ENCODE assay signal across 20 cellular contexts in the genomic region with DNA sequence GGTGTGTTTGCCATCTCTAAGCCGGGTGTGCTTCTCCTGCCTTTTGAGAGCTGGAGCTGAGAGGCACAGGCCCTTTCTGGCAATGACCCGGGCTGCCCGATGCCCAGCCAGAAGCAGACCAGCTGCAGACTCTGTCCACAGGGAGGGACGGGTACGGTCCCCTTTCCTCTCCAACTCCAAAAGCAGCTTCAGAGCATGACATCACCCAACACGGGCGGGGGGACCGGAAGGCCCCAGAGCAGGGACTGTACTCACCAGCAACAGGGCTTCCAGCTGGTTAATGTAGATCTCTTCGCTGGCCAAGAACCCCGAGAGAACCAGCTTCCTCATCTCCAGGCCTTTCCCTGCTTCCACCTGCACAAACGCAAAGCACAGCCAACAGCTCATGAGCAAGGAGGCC.
DNase-seq lines count a peak whose midpoint lies in the region; ATAC-seq and TF ChIP-seq lines count a peak whose summit lies in the region.
"Had no signal": no experiment of that assay in that cellular context is flagged by ENCODE, and none has a peak within 500 bp of the region (broad histone marks: within the 10 kb centered on the region; RNA-seq: fewer than 3 reads in every experiment).

No MANE protein-coding gene starts in this region.

- peaks cover 2% of the 10 kb centered on the region; the same call in 1 of the 2 replicates for H3K4me1 ChIP-seq in IMR-90 (ENCODE audit: control insufficient read depth, insufficient read depth, low read length)
- H3K4me1 ChIP-seq in heart right ventricle: peaks cover 23 to 92% (median 52%) of the 10 kb centered on the region in 9 donors
- peaks cover 54% of the 10 kb centered on the region in 2 experiments for H3K4me1 ChIP-seq in neutrophil (ENCODE audit: control insufficient read depth in 1 of 2, insufficient read depth in 1 of 2, low read depth in 1 of 2, low read length in 1 of 2)
- H3K4me1 ChIP-seq: A549 had no signal

- no peak overlapping the region for H4K91ac ChIP-seq in IMR-90 (ENCODE audit: insufficient read depth, low read depth, low read length)

- 100% methylated on average over 1 of the region's 11 CpGs; no CpG with 5 or more reads in 1 of the 2 experiments for WGBS in IMR-90 (ENCODE audit: extremely low coverage in 2 of 2, insufficient read length in 1 of 2), 2 experiments
- WGBS in heart right ventricle, 2 donors: 31 to 42% methylated on average over 8 to 11 of the region's 11 CpGs

- H2BK5ac ChIP-seq in IMR-90 (ENCODE audit: low read depth, low read length, poor library complexity, severe bottlenecking): no peak overlapping the region

- no TSS peak for BruUV-seq in IMR-90 (replicated peaks; lab: Mats Ljungman, UMichigan)

- H3K23ac ChIP-seq in IMR-90 (ENCODE audit: low read depth, low read length): no peak overlapping the region

- dilution Hi-C loops in IMR-90 (cut with HindIII; ENCODE audit: low sequenced_read_pairs, unreplicated experiment): no loop called here

- TF ChIP-seq CTCF in IMR-90 (conservative IDR thresholded peaks at IDR 0.05; ENCODE audit: low read depth, low read length) (no peak), RWPE1 (conservative IDR thresholded peaks at IDR 0.05; ENCODE audit: low read depth) (no peak), heart right ventricle (IDR thresholded peaks at IDR 0.05) (no peak), neutrophil (IDR thresholded peaks at IDR 0.05) (no peak), brain microvascular endothelial cell (IDR thresholded peaks at IDR 0.05; ENCODE audit: low read depth, low read length, missing control alignments) (no peak)

- H2AFZ ChIP-seq in IMR-90 (replicated peaks; ENCODE audit: low read length, poor library complexity): no peak overlapping the region

- TF ChIP-seq POLR2A in IMR-90 (IDR thresholded peaks at IDR 0.05; ENCODE audit: low read depth, low read length): no peak

- CTCF ChIA-PET in IMR-90 (lab: Yijun Ruan, JAX) (interaction anchor here (0.6 kb wide), 1 partner anchor 102 kb away, joined by 5 read pairs; no protein-coding TSS in a partner anchor), RWPE1 (lab: Yijun Ruan, JAX) (interaction anchor here (0.6 kb wide), 1 partner anchor 21 kb away, joined by 3 read pairs; no protein-coding TSS in a partner anchor)

- no peak overlapping the region for H2AK5ac ChIP-seq in IMR-90 (ENCODE audit: low read depth, low read length)

- H3K4me3 ChIP-seq in IMR-90 (ENCODE audit: insufficient read depth, low read depth, low read length): no peak overlapping the region
- no peak overlapping the region for H3K4me3 ChIP-seq in heart right ventricle
- H3K4me3 ChIP-seq in neutrophil (ENCODE audit: low read depth in 1 of 2, low read length in 1 of 2): no peak overlapping the region
- no peak overlapping the region for H3K4me3 ChIP-seq in brain microvascular endothelial cell (ENCODE audit: low read depth, low read length)
- H3K4me3 ChIP-seq: A549 had no signal

- peak overlapping the region; percentile 57 for H2AK9ac ChIP-seq in IMR-90 (replicated peaks; ENCODE audit: low read depth, low read length, poor library complexity)

- no peak overlapping the region for H4K8ac ChIP-seq in IMR-90 (ENCODE audit: low read depth in 2 of 2, low read length in 2 of 2)

- intact Hi-C loops in IMR-90 (cut with micrococcal nuclease): no loop called here
- intact Hi-C loops in heart right ventricle (cut with DNase I): no loop called here

- no peak overlapping the region for H2BK120ac ChIP-seq in IMR-90 (ENCODE audit: low read depth, low read length)

- no peak overlapping the region for H3K4ac ChIP-seq in IMR-90 (ENCODE audit: low read depth, low read length)

- no peak for TF ChIP-seq RAD21 in IMR-90 (IDR thresholded peaks at IDR 0.05; ENCODE audit: low read length)

- H3K27ac ChIP-seq in IMR-90 (ENCODE audit: insufficient read depth, low read length): no peak overlapping the region
- peak overlapping the region; percentile 30; the same call in 1 of the 2 replicates for H3K27ac ChIP-seq in RWPE1
- peak overlapping the region in 8 of 10 donors; percentile 48 to 77 (median 64) for H3K27ac ChIP-seq in heart right ventricle
- peak overlapping the region; percentile 35 for H3K27ac ChIP-seq in neutrophil
- no peak overlapping the region for H3K27ac ChIP-seq in brain microvascular endothelial cell
- H3K27ac ChIP-seq: A549 had no signal

- peaks cover 8% of the 10 kb centered on the region for H3K9me1 ChIP-seq in IMR-90 (ENCODE audit: insufficient read depth, low read length)

- H3K9ac ChIP-seq in IMR-90 (ENCODE audit: low read depth, low read length): no peak overlapping the region

- DNase-seq in IMR-90 (no peak), RWPE1 (ENCODE audit: low spot score) (no peak), heart right ventricle (peak in 1 of 2 donors; percentile 52), NCI-H2196 (lab: John Stamatoyannopoulos, UW; ENCODE audit: unreplicated experiment) (no peak), brain microvascular endothelial cell (no peak), inferior parietal cortex (ENCODE audit: extremely low spot score) (no peak)
- DNase-seq: DMS53, EL, GF-D8, GOT3, HCEC 1CT, Kasumi-1, NCI-H1436, NCI-H2029, NCI-H345, NCI-H526, PC-3 had no signal

- peaks cover 23% of the 10 kb centered on the region for H4K20me1 ChIP-seq in IMR-90 (ENCODE audit: insufficient read depth, low read length)

- POLR2A ChIA-PET in IMR-90 (lab: Charles Lee; ENCODE audit: unreplicated experiment) (no interaction called here), RWPE1 (lab: Yijun Ruan, JAX; ENCODE audit: low non-redundant PET) (interaction anchor here (0.6 kb wide), 1 partner anchor 27 kb away, joined by 3 read pairs; no protein-coding TSS in a partner anchor)

- no peak overlapping the region for H3K14ac ChIP-seq in IMR-90 (replicated peaks; ENCODE audit: low read depth, low read length)

- H3K18ac ChIP-seq in IMR-90 (ENCODE audit: low read depth, low read length): no peak overlapping the region

- ATAC-seq in IMR-90 (ENCODE audit: low read depth) (no peak), heart right ventricle (peak; percentile 2 to 73 (median 43)), SK-N-SH treated with all-trans-retinoic acid at 6 μM for 48 hours (no peak)
- ATAC-seq: PC-3 had no signal

- H3K27me3 ChIP-seq in IMR-90 (ENCODE audit: control insufficient read depth, insufficient read depth, low read length) (no peaks in the 10 kb centered on the region), heart right ventricle (no peaks in the 10 kb centered on the region), neutrophil (no peaks in the 10 kb centered on the region), brain microvascular endothelial cell (replicated peaks) (no peaks in the 10 kb centered on the region)

- H4K5ac ChIP-seq in IMR-90 (ENCODE audit: low read depth, low read length): no peak overlapping the region

- H3K9me3 ChIP-seq in IMR-90 (ENCODE audit: control insufficient read depth, insufficient read depth, low read length) (no peaks in the 10 kb centered on the region), heart right ventricle (no peaks in the 10 kb centered on the region), neutrophil (no peaks in the 10 kb centered on the region)
- H3K9me3 ChIP-seq: A549 had no signal

- no peak overlapping the region for H2BK15ac ChIP-seq in IMR-90 (ENCODE audit: low read depth, low read length)

- no peak overlapping the region for H2BK20ac ChIP-seq in IMR-90 (ENCODE audit: low read depth, low read length)

- H3K36me3 ChIP-seq in IMR-90 (ENCODE audit: control insufficient read depth, insufficient read depth, low read length) (peaks cover 32% of the 10 kb centered on the region), heart right ventricle (peaks cover 0 to 56% (median 0%) of the 10 kb centered on the region in 9 donors), neutrophil (peaks cover 35% of the 10 kb centered on the region), brain microvascular endothelial cell (replicated peaks) (peaks cover 9% of the 10 kb centered on the region)

- H3K56ac ChIP-seq in IMR-90 (ENCODE audit: extremely low read depth, insufficient read depth, low read length): no peak overlapping the region

- in situ Hi-C loops in IMR-90 (cut with MboI; ENCODE audit: low sequenced_read_pairs): no loop called here
- in situ Hi-C loops in brain microvascular endothelial cell (cut with HindIII; ENCODE audit: low pct_ligation_motif_present, low sequenced_read_pairs): no loop called here

- H3K4me2 ChIP-seq in IMR-90 (ENCODE audit: low read depth, low read length): no peak overlapping the region
- H3K4me2 ChIP-seq: A549 had no signal

- H3K79me1 ChIP-seq in IMR-90 (ENCODE audit: low read depth in 1 of 2, low read length in 2 of 2): peaks cover 3 to 57% of the 10 kb centered on the region in 2 experiments

TF ChIP-seq in IMR-90, 13 proteins besides CTCF, POLR2A, EP300 and RAD21:
- no peak for TF ChIP-seq RCOR1 (IDR thresholded peaks at IDR 0.05; ENCODE audit: insufficient replicate concordance, low read length)
- TF ChIP-seq CEBPB (IDR thresholded peaks at IDR 0.05; ENCODE audit: low read depth, low read length): no peak
- TF ChIP-seq CHD1 (IDR thresholded peaks at IDR 0.05; ENCODE audit: low read depth, low read length): no peak
- TF ChIP-seq MAZ (IDR thresholded peaks at IDR 0.05; ENCODE audit: borderline replicate concordance, low read depth, low read length): no peak
- TF ChIP-seq NFE2L2 (IDR thresholded peaks at IDR 0.05; ENCODE audit: low read depth, low read length): no peak
- no peak for TF ChIP-seq BHLHE40 (IDR thresholded peaks at IDR 0.05; ENCODE audit: low read depth, low read length)

TF ChIP-seq in SK-N-SH treated with all-trans-retinoic acid at 6 μM for 48 hours, 23 proteins besides CTCF, POLR2A, EP300 and RAD21 (continues in another document):
- TF ChIP-seq TOX (CRISPR knock-in tag; IDR thresholded peaks at IDR 0.05; ENCODE audit: borderline replicate concordance): no peak
- TF ChIP-seq, protein P1, sequence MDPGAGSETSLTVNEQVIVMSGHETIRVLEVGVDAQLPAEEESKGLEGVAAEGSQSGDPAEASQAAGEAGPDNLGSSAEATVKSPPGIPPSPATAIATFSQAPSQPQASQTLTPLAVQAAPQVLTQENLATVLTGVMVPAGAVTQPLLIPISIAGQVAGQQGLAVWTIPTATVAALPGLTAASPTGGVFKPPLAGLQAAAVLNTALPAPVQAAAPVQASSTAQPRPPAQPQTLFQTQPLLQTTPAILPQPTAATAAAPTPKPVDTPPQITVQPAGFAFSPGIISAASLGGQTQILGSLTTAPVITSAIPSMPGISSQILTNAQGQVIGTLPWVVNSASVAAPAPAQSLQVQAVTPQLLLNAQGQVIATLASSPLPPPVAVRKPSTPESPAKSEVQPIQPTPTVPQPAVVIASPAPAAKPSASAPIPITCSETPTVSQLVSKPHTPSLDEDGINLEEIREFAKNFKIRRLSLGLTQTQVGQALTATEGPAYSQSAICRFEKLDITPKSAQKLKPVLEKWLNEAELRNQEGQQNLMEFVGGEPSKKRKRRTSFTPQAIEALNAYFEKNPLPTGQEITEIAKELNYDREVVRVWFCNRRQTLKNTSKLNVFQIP (CRISPR knock-in tag; IDR thresholded peaks at IDR 0.05; ENCODE audit: borderline replicate concordance, low read depth): no peak
- TF ChIP-seq CSDC2 (CRISPR knock-in tag; IDR thresholded peaks at IDR 0.05): no peak
- TF ChIP-seq ZNF70 (CRISPR knock-in tag; IDR thresholded peaks at IDR 0.05): no peak

Comparison
In these comparisons a context has a peak if more than half of its experiments do, and no peak if none do; other contexts are left out.
1. ATAC-seq: peak in heart right ventricle (8 of 8); none in IMR-90 (single experiment) and SK-N-SH treated with all-trans-retinoic acid at 6 μM for 48 hours (single experiment).
2. H3K27ac ChIP-seq: peak in RWPE1 (single experiment), heart right ventricle (8 of 10) and neutrophil (single experiment); none in IMR-90 (single experiment) and brain microvascular endothelial cell (single experiment).